In genomic region chr4:135418353-135418752, GRCh38 we compare ENCODE assay signal across 10 cellular contexts.
DNase-seq lines count a peak whose midpoint lies in the region; ATAC-seq, FAIRE-seq and TF ChIP-seq lines count a peak whose summit lies in the region.
"Had no signal": no experiment of that assay in that cellular context is flagged by ENCODE, and none has a peak within 500 bp of the region (broad histone marks: within the 10 kb centered on the region; RNA-seq: fewer than 3 reads in every experiment).

No MANE protein-coding gene starts in this region.

- H3K4me1 ChIP-seq in sigmoid colon = no peaks in the 10 kb centered on the region

- FAIRE-seq in HTR-8/SVneo (lab: Jason Lieb, UNC) = no peak

- TF ChIP-seq CTCF in brain microvascular endothelial cell (IDR thresholded peaks at IDR 0.05; ENCODE audit: low read depth, low read length, missing control alignments) (peak; percentile 60), sigmoid colon (IDR thresholded peaks at IDR 0.05) (no peak)

- TF ChIP-seq EP300 in sigmoid colon (IDR thresholded peaks at IDR 0.05) = no peak

- intact Hi-C loops in sigmoid colon (cut with DNase I) = no loop called here

- no peak for TF ChIP-seq POLR2A in sigmoid colon (IDR thresholded peaks at IDR 0.05)

- H3K9me3 ChIP-seq in sigmoid colon = no peaks in the 10 kb centered on the region

- H3K27me3 ChIP-seq in brain microvascular endothelial cell (replicated peaks) = no peaks in the 10 kb centered on the region
- H3K27me3 ChIP-seq in sigmoid colon = no peaks in the 10 kb centered on the region

- no peaks in the 10 kb centered on the region for H3K36me3 ChIP-seq in brain microvascular endothelial cell (replicated peaks)
- H3K36me3 ChIP-seq in sigmoid colon = no peaks in the 10 kb centered on the region

- H3K27ac ChIP-seq in brain microvascular endothelial cell (no peak overlapping the region), sigmoid colon (no peak overlapping the region)

- ATAC-seq in HG02870 (IDR thresholded peaks at IDR 0.05; ENCODE audit: unreplicated experiment) = no peak
- ATAC-seq: activated CD8-positive, alpha-beta memory T cell treated with anti-CD3 and anti-CD28 coated beads, Interleukin-2, amount 10 ng/mL, durations not matched to agents 7 days and 5 days; left cardiac atrium had no signal

- WGBS in sigmoid colon, 2 donors = 79 to 83% methylated on average over 1 of the region's 1 CpG

- DNase-seq in SIG-M5 treated with dmso at 0.1 percent for 504 hours (lab: John Stamatoyannopoulos, UW; ENCODE audit: unreplicated experiment) (peak; percentile 17), SIG-M5 (lab: John Stamatoyannopoulos, UW) (no peak), HTR-8/SVneo (ENCODE audit: insufficient read length, low spot score) (peak; percentile 8), brain microvascular endothelial cell (peak; percentile 8), stromal cell of bone marrow (ENCODE audit: low read depth) (peak; percentile 3), sigmoid colon (no peak)
- DNase-seq in stimulated activated CD4-positive, alpha-beta T cell treated with anti-CD3 and anti-CD28 coated beads, Interleukin-4, amount 100 ng/mL, for 24 hours = no peak
- DNase-seq: activated CD8-positive, alpha-beta memory T cell treated with anti-CD3 and anti-CD28 coated beads, Interleukin-2, amount 10 ng/mL, durations not matched to agents 7 days and 5 days; left cardiac atrium had no signal

- in situ Hi-C loops in brain microvascular endothelial cell (cut with HindIII; ENCODE audit: low pct_ligation_motif_present, low sequenced_read_pairs) = no loop called here

- H3K4me3 ChIP-seq in brain microvascular endothelial cell (ENCODE audit: low read depth, low read length) (no peak overlapping the region), sigmoid colon (no peak overlapping the region)

Comparison
In these comparisons a context has a peak if more than half of its experiments do, and no peak if none do; other contexts are left out.
1. DNase-seq: peak in SIG-M5 treated with dmso at 0.1 percent for 504 hours (single experiment), HTR-8/SVneo (single experiment), brain microvascular endothelial cell (single experiment) and stromal cell of bone marrow (single experiment); none in SIG-M5 (single experiment), sigmoid colon (single experiment) and stimulated activated CD4-positive, alpha-beta T cell treated with anti-CD3 and anti-CD28 coated beads, Interleukin-4, amount 100 ng/mL, for 24 hours (single experiment).